8 cellular contexts compared by ENCODE assay signal in genomic region chr2:84458436-84459027, GRCh38. TPM values are rescaled to one million over a fixed set of nuclear protein-coding genes. Genes with fewer than 3 reads are reported as not detected.
DNase-seq lines count a peak whose midpoint lies in the region; ATAC-seq, FAIRE-seq and TF ChIP-seq lines count a peak whose summit lies in the region.

No MANE protein-coding gene starts in this region.

- peak overlapping the region; percentile 57 for H4K91ac ChIP-seq in trophoblast cell (ENCODE audit: low read depth, low read length)

- H3K9me3 ChIP-seq in trophoblast cell (ENCODE audit: insufficient read depth, low read depth, low read length), result no peaks in the 10 kb centered on the region

- H3K27me3 Mint-ChIP-seq in activated T-helper 17 cell treated with anti-CD3 and anti-CD28 coated beads, Interleukin-2, amount 50 U/mL, for 72 hours, result no peaks in the 10 kb centered on the region

- intact Hi-C loops in head of caudate nucleus (cut with DNase I), result no loop called here

- H2AFZ ChIP-seq in trophoblast cell (ENCODE audit: insufficient read depth, low read length, poor library complexity), result peak overlapping the region; percentile 79

- no peak for FAIRE-seq in GM12891 (lab: Jason Lieb, UNC)

- peaks cover 18% of the 10 kb centered on the region for H3K4me1 Mint-ChIP-seq in activated T-helper 17 cell treated with anti-CD3 and anti-CD28 coated beads, Interleukin-2, amount 50 U/mL, for 72 hours

- peak overlapping the region; percentile 74 for H3K4me2 ChIP-seq in trophoblast cell (ENCODE audit: low read length)

- peak; percentile 34 for ATAC-seq in GM21515 (IDR thresholded peaks at IDR 0.05; ENCODE audit: unreplicated experiment)
- peak; percentile 50 for ATAC-seq in activated T-helper 17 cell treated with anti-CD3 and anti-CD28 coated beads, Interleukin-2, amount 50 U/mL, for 72 hours (replicated peaks)

- no peaks in the 10 kb centered on the region for H3K27me3 ChIP-seq in trophoblast cell (ENCODE audit: insufficient read depth, low read length)

- H3K27ac Mint-ChIP-seq in activated T-helper 17 cell treated with anti-CD3 and anti-CD28 coated beads, Interleukin-2, amount 50 U/mL, for 72 hours, result peak overlapping the region; percentile 93

- peaks cover 3% of the 10 kb centered on the region for H3K79me1 ChIP-seq in trophoblast cell (ENCODE audit: low read length)

- H3K36me3 ChIP-seq in trophoblast cell (ENCODE audit: control insufficient read depth in 1 of 2, insufficient read depth in 2 of 2, low read length in 2 of 2), result no peaks in the 10 kb centered on the region

- peak; percentile 46 for DNase-seq in ELR (ENCODE audit: low read depth)
- peak; percentile 20 for DNase-seq in HuH-7 (ENCODE audit: low spot score)
- DNase-seq in head of caudate nucleus, result peak in 29 of 42 donors; percentile 2 to 65 (median 32)
- DNase-seq in trophoblast cell, result peak in 1 of 2 donors; percentile 11
- DNase-seq in GM12891 (ENCODE audit: insufficient read length, low spot score), result no peak
- DNase-seq in NCI-H128 (lab: John Stamatoyannopoulos, UW; ENCODE audit: unreplicated experiment), result no peak

- peak overlapping the region; percentile 65 for H3K14ac ChIP-seq in trophoblast cell (ENCODE audit: low read length)

- H2BK5ac ChIP-seq in trophoblast cell (ENCODE audit: low read depth, low read length, poor library complexity), result no peak overlapping the region

- H4K8ac ChIP-seq in trophoblast cell (ENCODE audit: low read depth, low read length), result peak overlapping the region; percentile 78

- no peak overlapping the region for H3K27ac ChIP-seq in trophoblast cell (ENCODE audit: low read depth, low read length)

- H2BK12ac ChIP-seq in trophoblast cell (ENCODE audit: low read length), result no peak overlapping the region

- peak overlapping the region; percentile 67 for H3K18ac ChIP-seq in trophoblast cell (ENCODE audit: low read length)

- no peaks in the 10 kb centered on the region for H3K9me3 Mint-ChIP-seq in activated T-helper 17 cell treated with anti-CD3 and anti-CD28 coated beads, Interleukin-2, amount 50 U/mL, for 72 hours

- H3K4me3 Mint-ChIP-seq in activated T-helper 17 cell treated with anti-CD3 and anti-CD28 coated beads, Interleukin-2, amount 50 U/mL, for 72 hours, result peak overlapping the region; percentile 88

- H3K23ac ChIP-seq in trophoblast cell (ENCODE audit: low read length), result no peak overlapping the region

- H3K4me1 ChIP-seq in trophoblast cell (ENCODE audit: control insufficient read depth in 1 of 2, insufficient read depth in 2 of 2, low read length in 2 of 2), result peaks cover 0 to 3% of the 10 kb centered on the region in 2 experiments

- no peak overlapping the region for H2BK120ac ChIP-seq in trophoblast cell (ENCODE audit: insufficient read depth, low read length, poor library complexity)

- H3K79me2 ChIP-seq in trophoblast cell (ENCODE audit: control insufficient read depth, insufficient read depth, low read length, poor library complexity), result peaks cover 5% of the 10 kb centered on the region

- peaks cover 5% of the 10 kb centered on the region for H3K36me3 Mint-ChIP-seq in activated T-helper 17 cell treated with anti-CD3 and anti-CD28 coated beads, Interleukin-2, amount 50 U/mL, for 72 hours (ENCODE audit: low read depth)

- H4K12ac ChIP-seq in trophoblast cell (ENCODE audit: low read depth, low read length), result peak overlapping the region; percentile 51

- H3K4ac ChIP-seq in trophoblast cell (ENCODE audit: low read depth, low read length), result peak overlapping the region; percentile 50

- no peak for TF ChIP-seq POLR2A in GM12891 (IDR thresholded peaks at IDR 0.05; ENCODE audit: low read depth, low read length)

- peak overlapping the region; percentile 82 for H3K9ac ChIP-seq in trophoblast cell (ENCODE audit: low read length)

- no peak overlapping the region for H2AK5ac ChIP-seq in trophoblast cell (ENCODE audit: low read length)

- H3K4me3 ChIP-seq in trophoblast cell (ENCODE audit: low read depth, low read length), result peak overlapping the region; percentile 92

- WGBS in trophoblast cell (ENCODE audit: extremely low coverage, insufficient coverage, insufficient read length), result no CpG with 5 or more reads among the region's 19 CpGs

TF ChIP-seq in GM12891, 5 proteins besides CTCF, POLR2A, EP300 and RAD21:
- TF ChIP-seq PAX5 (IDR thresholded peaks at IDR 0.05; ENCODE audit: insufficient read depth, low read length, severe bottlenecking) (no peak), TAF1 (IDR thresholded peaks at IDR 0.05; ENCODE audit: low read depth, low read length) (no peak), POU2F2 (IDR thresholded peaks at IDR 0.05; ENCODE audit: low read depth, low read length) (no peak), POLR2AphosphoS5 (IDR thresholded peaks at IDR 0.05; ENCODE audit: low read depth, low read length) (no peak), SPI1 (IDR thresholded peaks at IDR 0.05; ENCODE audit: low read depth, low read length) (no peak)

RNA-seq across cellular contexts. Expression of gene SUCLG1, which starts 0.5 kb away (rescaled TPM):
- 10 to 100 TPM; 43.4 to 80.0 TPM for total RNA-seq in activated T-helper 17 cell treated with anti-CD3 and anti-CD28 coated beads, Interleukin-2, amount 50 U/mL, for 72 hours
- 48.3 and 48.5 TPM in 2 replicates for polyA plus RNA-seq in trophoblast cell (2013)
- 68.0 TPM for polyA plus RNA-seq in GM12891 (2012; ENCODE audit: low read depth, missing spikeins)

RNA-seq across cellular contexts. Expression of gene DNAH6, which starts 57.8 kb away (rescaled TPM):
- 1 to 10 TPM in 1 of 2 donors, under 1 TPM in 1; 0.69 to 1.6 TPM for total RNA-seq in activated T-helper 17 cell treated with anti-CD3 and anti-CD28 coated beads, Interleukin-2, amount 50 U/mL, for 72 hours
- 0.21 and 0.36 TPM in 2 replicates for polyA plus RNA-seq in trophoblast cell (2013)
- polyA plus RNA-seq in GM12891 (2012; ENCODE audit: low read depth, missing spikeins), result 0.01 TPM

Comparison
In these comparisons a context has a peak if more than half of its experiments do, and no peak if none do; other contexts are left out.
1. DNase-seq: peak in ELR (single experiment), HuH-7 (single experiment) and head of caudate nucleus (29 of 42); none in GM12891 (single experiment) and NCI-H128 (single experiment).